Comparison of ENCODE assay signal across 11 cellular contexts in the genomic region with DNA sequence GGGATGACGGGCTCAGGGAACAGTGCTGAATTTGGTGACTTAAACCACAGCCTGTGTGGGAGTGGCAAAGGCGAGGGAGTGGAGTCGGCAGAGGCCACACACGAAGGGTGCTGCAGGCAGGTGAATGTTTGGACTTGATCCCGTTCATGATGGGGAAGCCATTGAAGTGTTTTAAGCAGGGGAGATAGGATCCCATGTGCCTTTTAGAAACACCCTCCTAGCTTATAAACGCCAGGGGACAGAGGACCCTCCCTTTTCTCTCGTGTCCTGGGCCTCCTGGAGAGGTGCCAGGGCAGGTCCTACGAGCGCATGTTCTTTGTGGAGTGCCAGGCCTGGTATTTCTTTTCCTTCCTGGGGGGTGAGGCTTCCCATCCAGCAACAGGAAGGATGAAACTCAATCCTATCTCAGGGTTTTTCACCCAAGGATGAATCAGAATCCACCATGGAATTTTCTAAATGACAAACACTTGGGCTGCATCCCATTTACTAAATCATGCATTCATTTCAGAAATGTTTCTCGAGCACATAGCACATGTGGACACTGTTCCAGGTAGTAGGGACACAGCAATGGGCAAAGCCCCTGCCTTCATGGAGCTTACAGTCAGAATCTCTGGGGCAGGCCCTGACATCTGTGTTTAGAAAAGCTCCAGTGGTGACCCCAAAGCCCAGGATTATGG. TPM values are rescaled to one million over a fixed set of nuclear protein-coding genes. Genes with fewer than 3 reads are reported as not detected.
DNase-seq lines count a peak whose midpoint lies in the region; ATAC-seq and TF ChIP-seq lines count a peak whose summit lies in the region.
"Had no signal": no experiment of that assay in that cellular context is flagged by ENCODE, and none has a peak within 500 bp of the region (broad histone marks: within the 10 kb centered on the region; RNA-seq: fewer than 3 reads in every experiment).

No MANE protein-coding gene starts in this region.

- H3K36me3 ChIP-seq in stomach, result no peaks in the 10 kb centered on the region

- no peaks in the 10 kb centered on the region for H3K9me3 Mint-ChIP-seq in activated naive CD8-positive, alpha-beta T cell treated with anti-CD3 and anti-CD28 coated beads, Interleukin-2, amount 50 U/mL, for 24 hours

- H3K27ac ChIP-seq in RWPE1, result peak overlapping the region; percentile 37; the same call in 1 of the 2 replicates
- H3K27ac ChIP-seq in stomach, result peak overlapping the region in 4 of 5 donors; percentile 63 to 89 (median 81)

- H3K4me3 ChIP-seq in fibroblast of mammary gland (ENCODE audit: control insufficient read depth, low read depth, low read length), result no peak overlapping the region
- no peak overlapping the region for H3K4me3 ChIP-seq in stomach

- H3K9me3 ChIP-seq in stomach, result no peaks in the 10 kb centered on the region

- POLR2A ChIA-PET in RWPE1 (lab: Yijun Ruan, JAX; ENCODE audit: low non-redundant PET), result no interaction called here

- H3K4me1 Mint-ChIP-seq in activated naive CD8-positive, alpha-beta T cell treated with anti-CD3 and anti-CD28 coated beads, Interleukin-2, amount 50 U/mL, for 24 hours, result no peaks in the 10 kb centered on the region

- DNase-seq in GM04504 (ENCODE audit: low read depth), result peak; percentile 60
- no peak for DNase-seq in RWPE1 (ENCODE audit: low spot score)
- peak; percentile 85 for DNase-seq in fibroblast of mammary gland (ENCODE audit: low read depth)
- no peak for DNase-seq in stomach
- no peak for DNase-seq in NCI-H2196 (lab: John Stamatoyannopoulos, UW; ENCODE audit: unreplicated experiment)
- no peak for DNase-seq in activated naive CD8-positive, alpha-beta T cell treated with anti-CD3 and anti-CD28 coated beads, Interleukin-2, amount 50 U/mL, for 24 hours
- DNase-seq: activated CD4-positive, alpha-beta T cell treated with anti-CD3 and anti-CD28 coated beads, Interleukin-2, amount 50 U/mL, for 1 hour; activated effector memory CD4-positive, alpha-beta T cell treated with anti-CD3 and anti-CD28 coated beads, Interleukin-2, amount 50 U/mL, for 16 hours; erythroblast; NCI-H2227 treated with DMSO at 0.1 percent for 48 hours had no signal

- CTCF ChIA-PET in RWPE1 (lab: Yijun Ruan, JAX), result no interaction called here

- TF ChIP-seq CTCF in RWPE1 (conservative IDR thresholded peaks at IDR 0.05; ENCODE audit: low read depth) (no peak), fibroblast of mammary gland (conservative IDR thresholded peaks at IDR 0.05; ENCODE audit: control insufficient read depth, insufficient read depth, low read depth, low read length) (no peak), stomach (IDR thresholded peaks at IDR 0.05) (no peak)

- H3K4me3 Mint-ChIP-seq in activated naive CD8-positive, alpha-beta T cell treated with anti-CD3 and anti-CD28 coated beads, Interleukin-2, amount 50 U/mL, for 24 hours, result no peak overlapping the region

- no peak overlapping the region for H3K27ac Mint-ChIP-seq in activated naive CD8-positive, alpha-beta T cell treated with anti-CD3 and anti-CD28 coated beads, Interleukin-2, amount 50 U/mL, for 24 hours

- ATAC-seq in activated naive CD8-positive, alpha-beta T cell treated with anti-CD3 and anti-CD28 coated beads, Interleukin-2, amount 50 U/mL, for 24 hours, result no peak
- ATAC-seq in GM18868 (IDR thresholded peaks at IDR 0.05; ENCODE audit: unreplicated experiment), result no peak

- 77 to 84% (median 82%) methylated on average over 10 of the region's 10 CpGs for WGBS in stomach, 5 donors

- TF ChIP-seq EP300 in stomach (IDR thresholded peaks at IDR 0.05), result no peak

- H3K27me3 Mint-ChIP-seq in activated naive CD8-positive, alpha-beta T cell treated with anti-CD3 and anti-CD28 coated beads, Interleukin-2, amount 50 U/mL, for 24 hours, result no peaks in the 10 kb centered on the region

- no peaks in the 10 kb centered on the region for H3K27me3 ChIP-seq in stomach

- TF ChIP-seq POLR2A in stomach (IDR thresholded peaks at IDR 0.05), result no peak

- intact Hi-C loops in stomach (cut with DNase I; ENCODE audit: low total_unique reads), result no loop called here

- peaks cover 0 to 21% (median 13%) of the 10 kb centered on the region in 4 donors for H3K4me1 ChIP-seq in stomach

- peaks cover 3% of the 10 kb centered on the region for H3K36me3 Mint-ChIP-seq in activated naive CD8-positive, alpha-beta T cell treated with anti-CD3 and anti-CD28 coated beads, Interleukin-2, amount 50 U/mL, for 24 hours (ENCODE audit: low read depth)

RNA-seq across cellular contexts. Expression of a gene that starts 59.6 kb away (rescaled TPM):
- total RNA-seq in stomach, result 10 to 100 TPM in 2 of 5 donors, 1 to 10 TPM in 2, under 1 TPM in 1; 0.92 to 14.6 (median 7.2) TPM
- 10 to 100 TPM in 1 of 3 donors, 1 to 10 TPM in 1, not detected in 1; 5.4 to 38.4 TPM for polyA plus RNA-seq in stomach

Comparison
In these comparisons a context has a peak if more than half of its experiments do, and no peak if none do; other contexts are left out.
1. DNase-seq: peak in GM04504 (single experiment) and fibroblast of mammary gland (single experiment); none in RWPE1 (single experiment), stomach (single experiment), NCI-H2196 (single experiment) and activated naive CD8-positive, alpha-beta T cell treated with anti-CD3 and anti-CD28 coated beads, Interleukin-2, amount 50 U/mL, for 24 hours (single experiment).